10 cellular contexts compared by ENCODE assay signal in genomic region chr10:7710446-7710845, GRCh38. TPM values are rescaled to one million over a fixed set of nuclear protein-coding genes. Genes with fewer than 3 reads are reported as not detected.
"Had no signal": no experiment of that assay in that cellular context is flagged by ENCODE, and none has a peak within 500 bp of the region (broad histone marks: within the 10 kb centered on the region; RNA-seq: fewer than 3 reads in every experiment).

No MANE protein-coding gene starts in this region.

- H3K27ac ChIP-seq: HL-60, KMS-11 had no signal

- ATAC-seq: K562 had no signal

- DNase-seq: IMR-90, KBM-7, KG1 had no signal

- H3K4me3 ChIP-seq: K562 had no signal

- FAIRE-seq: HTR-8/SVneo had no signal

- H3K4me2 ChIP-seq: KMS-11 had no signal

- H3K9ac ChIP-seq: KMS-11 had no signal

RNA-seq across cellular contexts. Expression of gene ITIH2, which starts 7.3 kb away (rescaled TPM):
- total RNA-seq: HT-29, HT1080, IMR-90 had no signal
- polyA plus RNA-seq: IgD-negative memory B cell, IMR-90, K562 had no signal

RNA-seq across cellular contexts. Expression of gene ITIH5, which starts 43.7 kb away (rescaled TPM):
- total RNA-seq: HT-29, HT1080 had no signal
- polyA plus RNA-seq: IgD-negative memory B cell had no signal
